Comparison of ENCODE assay signal across 1 cellular context in genomic region chr17:80503921-80504320, GRCh38.
TF ChIP-seq lines count a peak whose summit lies in the region.

No MANE protein-coding gene starts in this region.

TF ChIP-seq in HEK293, 187 proteins besides CTCF, POLR2A, EP300 and RAD21 (continued from another document):
- TF ChIP-seq ZNF518A (tag by site-specific recombination; conservative IDR thresholded peaks at IDR 0.05; ENCODE audit: low read depth) (no peak), KLF17 (tag by site-specific recombination; IDR thresholded peaks at IDR 0.05) (no peak), ZBTB17 (tag by site-specific recombination; IDR thresholded peaks at IDR 0.05) (peak; percentile 72; the same call in 1 of the 2 replicates), ZNF571 (tag by site-specific recombination; IDR thresholded peaks at IDR 0.05) (peak; percentile 24; the same call in 1 of the 2 replicates)
